1 cellular context compared by ENCODE assay signal in genomic region chr1:6512245-6512907, GRCh38.
A peak's percentile ranks its signal among the peaks of the same experiment; 100 is the strongest.
TF ChIP-seq lines count a peak whose summit lies in the region.

No MANE protein-coding gene starts in this region.

TF ChIP-seq in HepG2, 621 proteins besides CTCF, POLR2A, EP300 and RAD21 (continues in another document):
- TF ChIP-seq ZUFSP (CRISPR knock-in tag; IDR thresholded peaks at IDR 0.05; ENCODE audit: borderline replicate concordance) (no peak), TP53 (CRISPR knock-in tag; conservative IDR thresholded peaks at IDR 0.05) (no peak), HES4 (CRISPR knock-in tag; IDR thresholded peaks at IDR 0.05; ENCODE audit: borderline replicate concordance) (0 out of 2 replicates have a peak, but pooled peaks have one; percentile 39), ZNF782 (CRISPR knock-in tag; IDR thresholded peaks at IDR 0.05; ENCODE audit: borderline replicate concordance) (no peak), E2F1 (CRISPR knock-in tag; IDR thresholded peaks at IDR 0.05) (no peak), ZMYM4 (CRISPR knock-in tag; IDR thresholded peaks at IDR 0.05) (no peak), MAFG (CRISPR knock-in tag; IDR thresholded peaks at IDR 0.05) (peak; percentile 51; the same call in 1 of the 2 replicates), PAXIP1 (CRISPR knock-in tag; conservative IDR thresholded peaks at IDR 0.05) (peak; percentile 79), TBP (CRISPR knock-in tag; IDR thresholded peaks at IDR 0.05) (no peak), ARNTL (CRISPR knock-in tag; IDR thresholded peaks at IDR 0.05) (peak; percentile 67; the same call in 1 of the 2 replicates), DDIT3 (CRISPR knock-in tag; IDR thresholded peaks at IDR 0.05) (no peak), ZSCAN21 (CRISPR knock-in tag; IDR thresholded peaks at IDR 0.05; ENCODE audit: borderline replicate concordance) (0 out of 2 replicates have a peak, but pooled peaks have one; percentile 20), ZBTB21 (CRISPR knock-in tag; IDR thresholded peaks at IDR 0.05) (no peak), FOSL1 (CRISPR knock-in tag; IDR thresholded peaks at IDR 0.05; ENCODE audit: borderline replicate concordance) (no peak), ZFAT (CRISPR knock-in tag; conservative IDR thresholded peaks at IDR 0.05) (no peak), U2AF1 (optimal IDR thresholded peaks at IDR 0.05; ENCODE audit: low read depth, low read length) (no peak), IRF2 (CRISPR knock-in tag; IDR thresholded peaks at IDR 0.05) (no peak), ZNF816 (CRISPR knock-in tag; IDR thresholded peaks at IDR 0.05; ENCODE audit: borderline replicate concordance) (no peak), PHF20 (CRISPR knock-in tag; IDR thresholded peaks at IDR 0.05) (peak; percentile 35; the same call in 1 of the 2 replicates), HDAC2 (CRISPR knock-in tag; IDR thresholded peaks at IDR 0.05) (0 out of 2 replicates have a peak, but pooled peaks have one; percentile 7), UBTF (CRISPR knock-in tag; IDR thresholded peaks at IDR 0.05) (peak; percentile 26; the same call in 1 of the 2 replicates), KDM6A (CRISPR knock-in tag; IDR thresholded peaks at IDR 0.05; ENCODE audit: low read depth) (peak; percentile 67; the same call in 1 of the 2 replicates), FOXM1 (CRISPR knock-in tag; IDR thresholded peaks at IDR 0.05) (no peak), ASH2L (IDR thresholded peaks at IDR 0.05; ENCODE audit: insufficient read length, low read depth, low read length) (no peak), NFE2 (CRISPR knock-in tag; IDR thresholded peaks at IDR 0.05) (no peak), MXD1 (CRISPR knock-in tag; IDR thresholded peaks at IDR 0.05) (0 out of 2 replicates have a peak, but pooled peaks have one; percentile 21), MED1 (CRISPR knock-in tag; IDR thresholded peaks at IDR 0.05) (peak; percentile 30; the same call in 1 of the 2 replicates), PHF21A (CRISPR knock-in tag; IDR thresholded peaks at IDR 0.05) (0 out of 2 replicates have a peak, but pooled peaks have one; percentile 38), JARID2 (CRISPR knock-in tag; IDR thresholded peaks at IDR 0.05; ENCODE audit: insufficient replicate concordance) (no peak), PATZ1 (CRISPR knock-in tag; IDR thresholded peaks at IDR 0.05) (peak; percentile 85), STAT5B (CRISPR knock-in tag; IDR thresholded peaks at IDR 0.05) (no peak), ARHGAP35 (CRISPR knock-in tag; IDR thresholded peaks at IDR 0.05; ENCODE audit: borderline replicate concordance) (no peak), ZNF484 (CRISPR knock-in tag; IDR thresholded peaks at IDR 0.05; ENCODE audit: borderline replicate concordance, low read depth) (no peak), MTA1 (CRISPR knock-in tag; IDR thresholded peaks at IDR 0.05; ENCODE audit: borderline replicate concordance) (peak; percentile 43; the same call in 1 of the 2 replicates), ZNF331 (CRISPR knock-in tag; IDR thresholded peaks at IDR 0.05) (0 out of 2 replicates have a peak, but pooled peaks have one; percentile 23), XRCC5 (optimal IDR thresholded peaks at IDR 0.05; ENCODE audit: low read length) (peak; percentile 34), MTF2 (CRISPR knock-in tag; IDR thresholded peaks at IDR 0.05; ENCODE audit: borderline replicate concordance) (0 out of 2 replicates have a peak, but pooled peaks have one; percentile 11), ZNF776 (CRISPR knock-in tag; IDR thresholded peaks at IDR 0.05) (no peak)
- TF ChIP-seq, protein P1, sequence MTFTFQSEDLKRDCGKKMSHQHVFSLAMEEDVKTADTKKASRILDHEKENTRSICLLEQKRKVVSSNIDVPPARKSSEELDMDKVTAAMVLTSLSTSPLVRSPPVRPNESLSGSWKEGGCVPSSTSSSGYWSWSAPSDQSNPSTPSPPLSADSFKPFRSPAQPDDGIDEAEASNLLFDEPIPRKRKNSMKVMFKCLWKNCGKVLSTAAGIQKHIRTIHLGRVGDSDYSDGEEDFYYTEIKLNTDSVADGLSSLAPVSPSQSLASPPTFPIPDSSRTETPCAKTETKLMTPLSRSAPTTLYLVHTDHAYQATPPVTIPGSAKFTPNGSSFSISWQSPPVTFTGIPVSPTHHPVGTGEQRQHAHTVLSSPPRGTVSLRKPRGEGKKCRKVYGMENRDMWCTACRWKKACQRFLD (CRISPR knock-in tag; IDR thresholded peaks at IDR 0.05; ENCODE audit: borderline replicate concordance): no peak
- TF ChIP-seq, protein P2, sequence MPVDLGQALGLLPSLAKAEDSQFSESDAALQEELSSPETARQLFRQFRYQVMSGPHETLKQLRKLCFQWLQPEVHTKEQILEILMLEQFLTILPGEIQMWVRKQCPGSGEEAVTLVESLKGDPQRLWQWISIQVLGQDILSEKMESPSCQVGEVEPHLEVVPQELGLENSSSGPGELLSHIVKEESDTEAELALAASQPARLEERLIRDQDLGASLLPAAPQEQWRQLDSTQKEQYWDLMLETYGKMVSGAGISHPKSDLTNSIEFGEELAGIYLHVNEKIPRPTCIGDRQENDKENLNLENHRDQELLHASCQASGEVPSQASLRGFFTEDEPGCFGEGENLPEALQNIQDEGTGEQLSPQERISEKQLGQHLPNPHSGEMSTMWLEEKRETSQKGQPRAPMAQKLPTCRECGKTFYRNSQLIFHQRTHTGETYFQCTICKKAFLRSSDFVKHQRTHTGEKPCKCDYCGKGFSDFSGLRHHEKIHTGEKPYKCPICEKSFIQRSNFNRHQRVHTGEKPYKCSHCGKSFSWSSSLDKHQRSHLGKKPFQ (CRISPR knock-in tag; IDR thresholded peaks at IDR 0.05; ENCODE audit: insufficient replicate concordance): no peak
- TF ChIP-seq, protein P3, sequence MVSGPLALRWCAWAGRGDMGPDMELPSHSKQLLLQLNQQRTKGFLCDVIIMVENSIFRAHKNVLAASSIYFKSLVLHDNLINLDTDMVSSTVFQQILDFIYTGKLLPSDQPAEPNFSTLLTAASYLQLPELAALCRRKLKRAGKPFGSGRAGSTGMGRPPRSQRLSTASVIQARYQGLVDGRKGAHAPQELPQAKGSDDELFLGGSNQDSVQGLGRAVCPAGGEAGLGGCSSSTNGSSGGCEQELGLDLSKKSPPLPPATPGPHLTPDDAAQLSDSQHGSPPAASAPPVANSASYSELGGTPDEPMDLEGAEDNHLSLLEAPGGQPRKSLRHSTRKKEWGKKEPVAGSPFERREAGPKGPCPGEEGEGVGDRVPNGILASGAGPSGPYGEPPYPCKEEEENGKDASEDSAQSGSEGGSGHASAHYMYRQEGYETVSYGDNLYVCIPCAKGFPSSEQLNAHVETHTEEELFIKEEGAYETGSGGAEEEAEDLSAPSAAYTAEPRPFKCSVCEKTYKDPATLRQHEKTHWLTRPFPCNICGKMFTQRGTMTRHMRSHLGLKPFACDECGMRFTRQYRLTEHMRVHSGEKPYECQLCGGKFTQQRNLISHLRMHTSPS (CRISPR knock-in tag; IDR thresholded peaks at IDR 0.05; ENCODE audit: low read depth): 0 out of 2 replicates have a peak, but pooled peaks have one; percentile 15
- TF ChIP-seq, protein P4, sequence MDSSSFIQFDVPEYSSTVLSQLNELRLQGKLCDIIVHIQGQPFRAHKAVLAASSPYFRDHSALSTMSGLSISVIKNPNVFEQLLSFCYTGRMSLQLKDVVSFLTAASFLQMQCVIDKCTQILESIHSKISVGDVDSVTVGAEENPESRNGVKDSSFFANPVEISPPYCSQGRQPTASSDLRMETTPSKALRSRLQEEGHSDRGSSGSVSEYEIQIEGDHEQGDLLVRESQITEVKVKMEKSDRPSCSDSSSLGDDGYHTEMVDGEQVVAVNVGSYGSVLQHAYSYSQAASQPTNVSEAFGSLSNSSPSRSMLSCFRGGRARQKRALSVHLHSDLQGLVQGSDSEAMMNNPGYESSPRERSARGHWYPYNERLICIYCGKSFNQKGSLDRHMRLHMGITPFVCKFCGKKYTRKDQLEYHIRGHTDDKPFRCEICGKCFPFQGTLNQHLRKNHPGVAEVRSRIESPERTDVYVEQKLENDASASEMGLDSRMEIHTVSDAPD (CRISPR knock-in tag; IDR thresholded peaks at IDR 0.05): 0 out of 2 replicates have a peak, but pooled peaks have one; percentile 8
- TF ChIP-seq, protein P5, sequence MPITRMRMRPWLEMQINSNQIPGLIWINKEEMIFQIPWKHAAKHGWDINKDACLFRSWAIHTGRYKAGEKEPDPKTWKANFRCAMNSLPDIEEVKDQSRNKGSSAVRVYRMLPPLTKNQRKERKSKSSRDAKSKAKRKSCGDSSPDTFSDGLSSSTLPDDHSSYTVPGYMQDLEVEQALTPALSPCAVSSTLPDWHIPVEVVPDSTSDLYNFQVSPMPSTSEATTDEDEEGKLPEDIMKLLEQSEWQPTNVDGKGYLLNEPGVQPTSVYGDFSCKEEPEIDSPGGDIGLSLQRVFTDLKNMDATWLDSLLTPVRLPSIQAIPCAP (CRISPR knock-in tag; IDR thresholded peaks at IDR 0.05; ENCODE audit: low read depth): no peak
